ENCODE assay signal across 11 cellular contexts in the genomic region with DNA sequence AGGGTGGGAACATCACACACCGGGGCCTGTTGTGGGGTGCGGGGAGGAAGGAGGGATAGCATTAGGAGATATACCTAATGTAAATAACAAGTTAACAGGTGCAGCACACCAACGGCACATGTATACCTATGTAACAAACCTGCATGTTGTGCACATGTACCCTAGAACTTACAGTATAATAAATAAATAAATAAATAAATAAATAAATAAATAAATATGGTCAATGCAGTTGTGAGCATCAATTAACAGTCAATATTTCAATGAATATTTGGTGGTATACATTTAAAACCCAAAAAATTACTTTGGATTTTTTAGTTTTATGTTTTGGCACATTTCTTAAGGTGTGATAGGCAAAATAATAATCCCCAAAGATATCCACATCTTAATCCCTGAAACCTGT.
"Had no signal": no experiment of that assay in that cellular context is flagged by ENCODE, and none has a peak within 500 bp of the region (broad histone marks: within the 10 kb centered on the region; RNA-seq: fewer than 3 reads in every experiment).

No MANE protein-coding gene starts in this region.

- ATAC-seq: GM23338, HCT116 had no signal

- H3K4me3 ChIP-seq: GM23248, GM23338, HAP-1 had no signal

- FAIRE-seq: H1, H54 had no signal

- H3K4me2 ChIP-seq: GM23338 had no signal

- H3K9me3 ChIP-seq: HAP-1 had no signal

- H3K36me3 ChIP-seq: HAP-1 had no signal

- H3K27ac ChIP-seq: GM23248 had no signal

- DNase-seq: GM23248, GOT3, H7, H9, HCEC 1CT, HFFc6 had no signal
